Comparison of ENCODE assay signal across 8 cellular contexts in genomic region chr22:23180301-23180892, GRCh38. TPM values are rescaled to one million over a fixed set of nuclear protein-coding genes. Genes with fewer than 3 reads are reported as not detected.
DNase-seq lines count a peak whose midpoint lies in the region; ATAC-seq and TF ChIP-seq lines count a peak whose summit lies in the region.

Gene BCR, plus strand, starts transcription at chr22:23180509. Its CDS starts 452 bp downstream, at chr22:23180961.

- H3K27me3 ChIP-seq in RWPE2 (ENCODE audit: insufficient read depth, poor library complexity, severe bottlenecking) = no peaks in the 10 kb centered on the region
- H3K27me3 ChIP-seq in foreskin keratinocyte = no peaks in the 10 kb centered on the region
- no peaks in the 10 kb centered on the region for H3K27me3 ChIP-seq in thoracic aorta (replicated peaks; ENCODE audit: insufficient read depth)

- BruUV-seq in Calu3 (replicated peaks; lab: Mats Ljungman, UMichigan) = no TSS peak

- H3K36me3 ChIP-seq in RWPE2 (ENCODE audit: low read depth) (peaks cover 36% of the 10 kb centered on the region), thoracic aorta (no peaks in the 10 kb centered on the region)

- H3K9me3 Mint-ChIP-seq in Calu3 (ENCODE audit: low read depth, unreplicated experiment) = no peaks in the 10 kb centered on the region
- H3K9me3 Mint-ChIP-seq in activated naive CD4-positive, alpha-beta T cell treated with anti-CD3 and anti-CD28 coated beads, Interleukin-2, amount 10 ng/mL, durations not matched to agents 7 days and 5 days = peaks cover 12% of the 10 kb centered on the region
- H3K9me3 Mint-ChIP-seq in natural killer cell treated with Interleukin-12 subunit alpha and Interleukin-12 subunit beta and Interleukin-15 and Interleukin-18, amount 100 ng/mL, for 72 hours = no peaks in the 10 kb centered on the region

- intact Hi-C loops in Calu3 (cut with micrococcal nuclease; ENCODE audit: unreplicated experiment) = loop anchor here (10.0 kb wide), 1 partner anchor 64 kb away; no protein-coding TSS in a partner anchor

- peak; percentile 78 for DNase-seq in Calu3
- DNase-seq in RWPE2 (ENCODE audit: low spot score) = no peak
- peak; percentile 77 for DNase-seq in activated naive CD4-positive, alpha-beta T cell treated with anti-CD3 and anti-CD28 coated beads, Interleukin-2, amount 10 ng/mL, durations not matched to agents 7 days and 5 days
- DNase-seq in foreskin keratinocyte = no peak
- DNase-seq in natural killer cell treated with Interleukin-12 subunit alpha and Interleukin-12 subunit beta and Interleukin-15 and Interleukin-18, amount 100 ng/mL, for 72 hours (ENCODE audit: low spot score) = peak; percentile 81
- no peak for DNase-seq in thoracic aorta (ENCODE audit: low spot score)

- H3K27ac Mint-ChIP-seq in Calu3 (ENCODE audit: unreplicated experiment) = peak within 1 kb of the TSS; percentile 77
- H3K27ac Mint-ChIP-seq in activated naive CD4-positive, alpha-beta T cell treated with anti-CD3 and anti-CD28 coated beads, Interleukin-2, amount 10 ng/mL, durations not matched to agents 7 days and 5 days = peak within 1 kb of the TSS; percentile 80
- peak within 1 kb of the TSS; percentile 19 to 78 for H3K27ac Mint-ChIP-seq in natural killer cell treated with Interleukin-12 subunit alpha and Interleukin-12 subunit beta and Interleukin-15 and Interleukin-18, amount 100 ng/mL, for 72 hours

- ATAC-seq in HG02852 (IDR thresholded peaks at IDR 0.05; ENCODE audit: unreplicated experiment) = peak; percentile 54
- peak; percentile 69 for ATAC-seq in RWPE2 (ENCODE audit: low read depth)
- peak; percentile 60 for ATAC-seq in foreskin keratinocyte
- peak; percentile 85 to 92 for ATAC-seq in natural killer cell treated with Interleukin-12 subunit alpha and Interleukin-12 subunit beta and Interleukin-15 and Interleukin-18, amount 100 ng/mL, for 72 hours
- ATAC-seq in thoracic aorta (ENCODE audit: insufficient number of reproducible peaks, low FRiP score, low read depth) = peak; percentile 57
- no peak for ATAC-seq in GM18502 (IDR thresholded peaks at IDR 0.05; ENCODE audit: poor library complexity, unreplicated experiment)

- H3K27me3 Mint-ChIP-seq in Calu3 (ENCODE audit: unreplicated experiment) = no peaks in the 10 kb centered on the region
- H3K27me3 Mint-ChIP-seq in activated naive CD4-positive, alpha-beta T cell treated with anti-CD3 and anti-CD28 coated beads, Interleukin-2, amount 10 ng/mL, durations not matched to agents 7 days and 5 days = peaks cover 15% of the 10 kb centered on the region
- no peaks in the 10 kb centered on the region for H3K27me3 Mint-ChIP-seq in natural killer cell treated with Interleukin-12 subunit alpha and Interleukin-12 subunit beta and Interleukin-15 and Interleukin-18, amount 100 ng/mL, for 72 hours

- H3K36me3 Mint-ChIP-seq in Calu3 (ENCODE audit: insufficient read depth, unreplicated experiment) = peaks cover 71% of the 10 kb centered on the region
- peaks cover 34% of the 10 kb centered on the region for H3K36me3 Mint-ChIP-seq in activated naive CD4-positive, alpha-beta T cell treated with anti-CD3 and anti-CD28 coated beads, Interleukin-2, amount 10 ng/mL, durations not matched to agents 7 days and 5 days
- H3K36me3 Mint-ChIP-seq in natural killer cell treated with Interleukin-12 subunit alpha and Interleukin-12 subunit beta and Interleukin-15 and Interleukin-18, amount 100 ng/mL, for 72 hours = peaks cover 9% of the 10 kb centered on the region

- CTCF ChIA-PET in Calu3 (lab: Charles Lee) = interaction anchor here (0.6 to 6.0 kb wide), 7 partner anchors 35 to 205 kb away, joined by 3 to 109 read pairs (median 4); partner anchors contain the start of gene RAB36
- CTCF ChIA-PET in activated naive CD4-positive, alpha-beta T cell treated with anti-CD3 and anti-CD28 coated beads, Interleukin-2, amount 10 ng/mL, durations not matched to agents 7 days and 5 days (lab: Charles Lee) = interaction anchor here (1.0 to 13.7 kb wide), 5 partner anchors 8 to 110 kb away, joined by 3 to 247 read pairs (median 7); no protein-coding TSS in a partner anchor

- peak within 1 kb of the TSS; percentile 76 for H3K4me3 ChIP-seq in RWPE2 (ENCODE audit: severe bottlenecking)
- H3K4me3 ChIP-seq in thoracic aorta = peak within 1 kb of the TSS; percentile 78

- peak; percentile 21 for TF ChIP-seq CTCF in Calu3 (IDR thresholded peaks at IDR 0.05; ENCODE audit: unreplicated experiment)
- peak; percentile 33 for TF ChIP-seq CTCF in RWPE2 (IDR thresholded peaks at IDR 0.05; ENCODE audit: poor library complexity, severe bottlenecking)
- peak; percentile 21 for TF ChIP-seq CTCF in foreskin keratinocyte (conservative IDR thresholded peaks at IDR 0.05)
- no peak for TF ChIP-seq CTCF in thoracic aorta (IDR thresholded peaks at IDR 0.05)

- H3K4me1 ChIP-seq in RWPE2 (ENCODE audit: insufficient read depth, poor library complexity, severe bottlenecking) = peaks cover 5% of the 10 kb centered on the region
- peaks cover 17% of the 10 kb centered on the region for H3K4me1 ChIP-seq in foreskin keratinocyte
- peaks cover 33 to 53% of the 10 kb centered on the region in 2 donors for H3K4me1 ChIP-seq in thoracic aorta (ENCODE audit: control insufficient read depth in 1 of 2, low read depth in 2 of 2)

- H3K27ac ChIP-seq in RWPE2 (ENCODE audit: poor library complexity, severe bottlenecking) (peak within 1 kb of the TSS; percentile 71), foreskin keratinocyte (no peak within 1 kb of the TSS), thoracic aorta (peak within 1 kb of the TSS; percentile 88 to 97)

- H3K9me3 ChIP-seq in RWPE2 (ENCODE audit: severe bottlenecking) (peaks cover 18% of the 10 kb centered on the region), thoracic aorta (no peaks in the 10 kb centered on the region)

- H3K4me1 Mint-ChIP-seq in Calu3 (ENCODE audit: low read depth, unreplicated experiment) = peaks cover 63% of the 10 kb centered on the region
- peaks cover 73% of the 10 kb centered on the region for H3K4me1 Mint-ChIP-seq in activated naive CD4-positive, alpha-beta T cell treated with anti-CD3 and anti-CD28 coated beads, Interleukin-2, amount 10 ng/mL, durations not matched to agents 7 days and 5 days
- peaks cover 47 to 56% of the 10 kb centered on the region in 2 donors for H3K4me1 Mint-ChIP-seq in natural killer cell treated with Interleukin-12 subunit alpha and Interleukin-12 subunit beta and Interleukin-15 and Interleukin-18, amount 100 ng/mL, for 72 hours (ENCODE audit: low read depth in 2 of 2)

- peak within 1 kb of the TSS; percentile 74 for H3K4me3 Mint-ChIP-seq in Calu3 (ENCODE audit: low read depth, unreplicated experiment)
- H3K4me3 Mint-ChIP-seq in activated naive CD4-positive, alpha-beta T cell treated with anti-CD3 and anti-CD28 coated beads, Interleukin-2, amount 10 ng/mL, durations not matched to agents 7 days and 5 days = peak within 1 kb of the TSS; percentile 92
- H3K4me3 Mint-ChIP-seq in natural killer cell treated with Interleukin-12 subunit alpha and Interleukin-12 subunit beta and Interleukin-15 and Interleukin-18, amount 100 ng/mL, for 72 hours = peak within 1 kb of the TSS; percentile 90

RNA-seq across cellular contexts. Expression of gene BCR, which starts in this region (rescaled TPM):
- total RNA-seq in Calu3 (2022) = 83.6 and 91.0 TPM in 2 replicates
- total RNA-seq in foreskin keratinocyte = 55.6 and 58.1 TPM in 2 replicates
- 32.6 and 37.5 TPM in 2 replicates for polyA plus RNA-seq in foreskin keratinocyte
- 10 to 100 TPM; 55.4 to 65.8 TPM for total RNA-seq in natural killer cell treated with Interleukin-12 subunit alpha and Interleukin-12 subunit beta and Interleukin-15 and Interleukin-18, amount 100 ng/mL, for 72 hours
- total RNA-seq in thoracic aorta = 100 to 1,000 TPM in 1 of 2 donors, 10 to 100 TPM in 1; 73.2 to 232 TPM

Comparison
In these comparisons a context has a peak if more than half of its experiments do, and no peak if none do; other contexts are left out.
1. DNase-seq: peak in Calu3 (single experiment), activated naive CD4-positive, alpha-beta T cell treated with anti-CD3 and anti-CD28 coated beads, Interleukin-2, amount 10 ng/mL, durations not matched to agents 7 days and 5 days (single experiment) and natural killer cell treated with Interleukin-12 subunit alpha and Interleukin-12 subunit beta and Interleukin-15 and Interleukin-18, amount 100 ng/mL, for 72 hours (single experiment); none in RWPE2 (single experiment), foreskin keratinocyte (0 of 2) and thoracic aorta (single experiment).
2. Peak in every context shown above with its lines, with median percentiles within 50 percentile points of each other: H3K27ac Mint-ChIP-seq and H3K4me3 Mint-ChIP-seq.